In the genomic region with DNA sequence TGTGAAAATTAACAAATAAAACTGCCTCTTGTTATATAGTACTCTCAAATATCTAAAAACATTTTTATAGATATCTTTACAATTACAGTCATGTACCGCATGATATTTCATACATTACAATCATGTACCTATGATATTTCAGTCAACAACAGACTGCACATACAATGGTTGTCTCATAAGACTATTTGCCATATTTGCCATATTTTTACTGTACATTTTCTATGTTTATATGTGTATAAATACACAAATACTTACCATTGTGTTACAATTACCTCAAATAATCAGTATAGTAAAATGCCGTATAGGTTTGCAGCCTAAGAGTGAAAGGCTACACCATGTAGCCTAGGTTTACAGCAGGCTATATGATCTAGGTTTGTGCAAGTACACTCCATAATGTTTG, we compare ENCODE assay signal across 26 cellular contexts.
DNase-seq lines count a peak whose midpoint lies in the region; TF ChIP-seq lines count a peak whose summit lies in the region.
"Had no signal": no experiment of that assay in that cellular context is flagged by ENCODE, and none has a peak within 500 bp of the region (broad histone marks: within the 10 kb centered on the region; RNA-seq: fewer than 3 reads in every experiment).

No MANE protein-coding gene starts in this region.

- DNase-seq in cerebellar cortex (ENCODE audit: low spot score) = no peak
- DNase-seq: 8988T; ACHN; AML-193; BE2C; C1 segment of cervical spinal cord; Caco-2; Calu3; CD4-positive, alpha-beta memory T cell; CD4-positive, alpha-beta T cell; CD4-positive, CD25-positive, alpha-beta regulatory T cell; CD8-positive, alpha-beta memory T cell; CD8-positive, alpha-beta T cell; COR-L47; DMS 273 treated with DMSO at 0.1 percent for 48 hours; DMS153; DMS79; DMS79 treated with DMSO at 0.1 percent for 48 hours; DND-41; EL had no signal

- no peak for TF ChIP-seq CTCF in HEK293 (tag by site-specific recombination; IDR thresholded peaks at IDR 0.05)

- POLR2A ChIA-PET in HEK293 (lab: Yijun Ruan, JAX) = no interaction called here

- CTCF ChIA-PET in HEK293 (lab: Yijun Ruan, JAX) = interaction anchor here (0.8 kb wide), 1 partner anchor 13 kb away, joined by 3 read pairs; no protein-coding TSS in a partner anchor

- H3K36me3 ChIP-seq in HEK293 (ENCODE audit: control insufficient read depth in 2 of 2, insufficient read depth in 1 of 2, low read length in 2 of 2) = no peaks in the 10 kb centered on the region
- H3K36me3 ChIP-seq: BE2C; BLaER1; BLaER1 treated with 17β-estradiol and CSF1 and Interleukin-3, amounts not matched to agents 10 nM and 100 nM had no signal

- H3K4me3 ChIP-seq in HEK293 (ENCODE audit: low read depth, low read length) = no peak overlapping the region
- H3K4me3 ChIP-seq: A549; BLaER1; BLaER1 treated with 17β-estradiol and CSF1 and Interleukin-3, amounts not matched to agents 10 nM and 100 nM had no signal

- no peak overlapping the region for H3K27ac ChIP-seq in HEK293 (ENCODE audit: extremely low read depth, low read depth, low read length)
- H3K27ac ChIP-seq: 22Rv1; A549; BLaER1; BLaER1 treated with 17β-estradiol and CSF1 and Interleukin-3, amounts not matched to agents 10 nM and 100 nM; C4-2B had no signal

- no peaks in the 10 kb centered on the region for H3K4me1 ChIP-seq in HEK293 (ENCODE audit: control insufficient read depth, insufficient read depth, low read length)
- H3K4me1 ChIP-seq: A549; BE2C; BLaER1; BLaER1 treated with 17β-estradiol and CSF1 and Interleukin-3, amounts not matched to agents 10 nM and 100 nM; Caco-2 had no signal

- H3K9me3 ChIP-seq in HEK293 (ENCODE audit: control insufficient read depth, insufficient read depth, low read depth, low read length) = no peaks in the 10 kb centered on the region
- H3K9me3 ChIP-seq: A549, BE2C, BLaER1, Caco-2 had no signal

TF ChIP-seq in HEK293, 187 proteins besides CTCF, POLR2A, EP300 and RAD21:
- TF ChIP-seq, protein P1, sequence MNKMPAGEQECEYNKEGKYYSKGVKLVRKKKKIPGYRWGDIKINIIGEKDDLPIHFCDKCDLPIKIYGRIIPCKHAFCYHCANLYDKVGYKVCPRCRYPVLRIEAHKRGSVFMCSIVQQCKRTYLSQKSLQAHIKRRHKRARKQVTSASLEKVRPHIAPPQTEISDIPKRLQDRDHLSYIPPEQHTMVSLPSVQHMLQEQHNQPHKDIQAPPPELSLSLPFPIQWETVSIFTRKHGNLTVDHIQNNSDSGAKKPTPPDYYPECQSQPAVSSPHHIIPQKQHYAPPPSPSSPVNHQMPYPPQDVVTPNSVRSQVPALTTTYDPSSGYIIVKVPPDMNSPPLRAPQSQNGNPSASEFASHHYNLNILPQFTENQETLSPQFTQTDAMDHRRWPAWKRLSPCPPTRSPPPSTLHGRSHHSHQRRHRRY (tag by site-specific recombination; IDR thresholded peaks at IDR 0.05) = no peak
- TF ChIP-seq TRIM28 (IDR thresholded peaks at IDR 0.05; ENCODE audit: borderline replicate concordance, low read length) = 0 out of 2 replicates have a peak, but pooled peaks have one; percentile 71
- no peak for TF ChIP-seq ZNF544 (tag by site-specific recombination; IDR thresholded peaks at IDR 0.05)
- TF ChIP-seq SETDB1 (IDR thresholded peaks at IDR 0.05; ENCODE audit: insufficient read length, low read length) = peak; percentile 51
- TF ChIP-seq ZNF837 (tag by site-specific recombination; IDR thresholded peaks at IDR 0.05) = no peak
- peak; percentile 74; the same call in 1 of the 2 replicates for TF ChIP-seq ZNF791 (tag by site-specific recombination; IDR thresholded peaks at IDR 0.05)
